ENCODE assay signal across 8 cellular contexts in genomic region chr14:106872619-106873446, GRCh38.
DNase-seq lines count a peak whose midpoint lies in the region; ATAC-seq and TF ChIP-seq lines count a peak whose summit lies in the region.

No MANE protein-coding gene starts in this region.

- peak; percentile 64 for ATAC-seq in GM18870 (IDR thresholded peaks at IDR 0.05; ENCODE audit: unreplicated experiment)
- no peak for ATAC-seq in HG02571 (IDR thresholded peaks at IDR 0.05; ENCODE audit: unreplicated experiment)

- no peak for DNase-seq in AG09309 (ENCODE audit: low read depth)
- DNase-seq in KG1 (lab: John Stamatoyannopoulos, UW), result peak; percentile 85
- peak; percentile 69 to 71 for DNase-seq in SJCRH30
- DNase-seq in activated T-helper 2 cell treated with anti-CD3 and anti-CD28 coated beads, Interferon-gamma antibody, Interleukin-2, Interleukin-4, amounts not matched to agents 10 μg/mL and 5 μg/mL and 100 μg/mL, durations not matched to agents 14 hours and 24 hours and 36 hours (ENCODE audit: low spot score), result peak; percentile 80
- peak; percentile 94 for DNase-seq in kidney tubule cell (ENCODE audit: low spot score)
- DNase-seq in stimulated activated CD8-positive, alpha-beta memory T cell treated with anti-CD3 and anti-CD28 coated beads, Interleukin-7, amount 100 ng/mL, for 48 hours (ENCODE audit: extremely low read depth in 1 of 2, low read depth in 1 of 2), result peak; percentile 77 to 81

- H3K27ac Mint-ChIP-seq in activated T-helper 2 cell treated with anti-CD3 and anti-CD28 coated beads, Interferon-gamma antibody, Interleukin-2, Interleukin-4, amounts not matched to agents 10 μg/mL and 5 μg/mL and 100 μg/mL, durations not matched to agents 14 hours and 24 hours and 36 hours, result no peak overlapping the region

- TF ChIP-seq CTCF in AG09309 (IDR thresholded peaks at IDR 0.05; ENCODE audit: control insufficient read depth, insufficient read depth, low read depth, low read length, missing control alignments), result peak; percentile 36

- intact Hi-C loops in activated T-helper 2 cell treated with anti-CD3 and anti-CD28 coated beads, Interferon-gamma antibody, Interleukin-2, Interleukin-4, amounts not matched to agents 10 μg/mL and 5 μg/mL and 100 μg/mL, durations not matched to agents 14 hours and 24 hours and 36 hours (cut with micrococcal nuclease), result loop anchor here (1.0 kb wide), 2 partner anchors 28 to 43 kb away; no protein-coding TSS in a partner anchor

- no peak overlapping the region for H3K4me3 Mint-ChIP-seq in activated T-helper 2 cell treated with anti-CD3 and anti-CD28 coated beads, Interferon-gamma antibody, Interleukin-2, Interleukin-4, amounts not matched to agents 10 μg/mL and 5 μg/mL and 100 μg/mL, durations not matched to agents 14 hours and 24 hours and 36 hours (ENCODE audit: low read depth)

- no peaks in the 10 kb centered on the region for H3K36me3 ChIP-seq in SJCRH30

- H3K27me3 ChIP-seq in SJCRH30, result no peaks in the 10 kb centered on the region

- no peaks in the 10 kb centered on the region for H3K9me3 ChIP-seq in SJCRH30 (replicated peaks)

- H3K27me3 Mint-ChIP-seq in activated T-helper 2 cell treated with anti-CD3 and anti-CD28 coated beads, Interferon-gamma antibody, Interleukin-2, Interleukin-4, amounts not matched to agents 10 μg/mL and 5 μg/mL and 100 μg/mL, durations not matched to agents 14 hours and 24 hours and 36 hours (ENCODE audit: low read depth), result peaks cover 43% of the 10 kb centered on the region

- H3K4me1 Mint-ChIP-seq in activated T-helper 2 cell treated with anti-CD3 and anti-CD28 coated beads, Interferon-gamma antibody, Interleukin-2, Interleukin-4, amounts not matched to agents 10 μg/mL and 5 μg/mL and 100 μg/mL, durations not matched to agents 14 hours and 24 hours and 36 hours (ENCODE audit: low read depth), result peaks cover 19% of the 10 kb centered on the region

- H3K9me3 Mint-ChIP-seq in activated T-helper 2 cell treated with anti-CD3 and anti-CD28 coated beads, Interferon-gamma antibody, Interleukin-2, Interleukin-4, amounts not matched to agents 10 μg/mL and 5 μg/mL and 100 μg/mL, durations not matched to agents 14 hours and 24 hours and 36 hours, result no peaks in the 10 kb centered on the region

- H3K4me3 ChIP-seq in AG09309 (ENCODE audit: control insufficient read depth, low read depth, low read length), result no peak overlapping the region
- H3K4me3 ChIP-seq in SJCRH30, result no peak overlapping the region

- H3K4me1 ChIP-seq in SJCRH30, result no peaks in the 10 kb centered on the region

- H3K36me3 Mint-ChIP-seq in activated T-helper 2 cell treated with anti-CD3 and anti-CD28 coated beads, Interferon-gamma antibody, Interleukin-2, Interleukin-4, amounts not matched to agents 10 μg/mL and 5 μg/mL and 100 μg/mL, durations not matched to agents 14 hours and 24 hours and 36 hours (ENCODE audit: low read depth), result no peaks in the 10 kb centered on the region

- H3K27ac ChIP-seq in SJCRH30, result no peak overlapping the region
